ENCODE assay signal across 9 cellular contexts in the genomic region with DNA sequence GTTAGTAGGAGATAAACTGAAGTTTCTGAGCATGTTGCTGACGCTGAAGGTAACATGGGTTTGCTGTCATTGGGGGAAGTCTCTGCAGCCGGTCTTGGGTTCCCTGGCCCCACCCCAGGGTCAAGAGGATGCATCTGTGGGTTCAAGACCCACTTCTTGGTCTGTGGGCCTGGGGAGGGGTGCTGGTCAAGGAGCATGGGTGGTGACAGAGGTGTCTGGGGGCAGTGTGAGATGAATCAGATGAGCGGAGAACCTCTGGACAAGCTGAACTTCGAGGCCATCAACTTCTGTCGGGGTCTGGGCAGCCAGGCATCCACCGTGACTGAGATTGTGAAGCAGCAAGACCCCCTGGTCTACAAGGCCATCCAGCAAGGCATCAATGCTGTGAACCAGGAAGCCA. TPM values are rescaled to one million over a fixed set of nuclear protein-coding genes. Genes with fewer than 3 reads are reported as not detected.
"Had no signal": no experiment of that assay in that cellular context is flagged by ENCODE, and none has a peak within 500 bp of the region (broad histone marks: within the 10 kb centered on the region; RNA-seq: fewer than 3 reads in every experiment).

No MANE protein-coding gene starts in this region.

- H3K4me3 ChIP-seq: GM23338 had no signal

- ATAC-seq: GM23338, HepG2 had no signal

- H2AFZ ChIP-seq: GM23338 had no signal

- H3K4me2 ChIP-seq: GM23338 had no signal

- H3K27ac ChIP-seq: HL-60 had no signal

- DNase-seq: H9, HCEC 1CT, KBM-7 had no signal

RNA-seq across cellular contexts. Expression of gene ACSBG2, which starts 51.9 kb away (rescaled TPM):
- total RNA-seq: GM23338, H1, H9, HepG2, HT1080 had no signal
- polyA plus RNA-seq: GM23338, H1, HepG2, IgD-negative memory B cell had no signal
